In the genomic region with DNA sequence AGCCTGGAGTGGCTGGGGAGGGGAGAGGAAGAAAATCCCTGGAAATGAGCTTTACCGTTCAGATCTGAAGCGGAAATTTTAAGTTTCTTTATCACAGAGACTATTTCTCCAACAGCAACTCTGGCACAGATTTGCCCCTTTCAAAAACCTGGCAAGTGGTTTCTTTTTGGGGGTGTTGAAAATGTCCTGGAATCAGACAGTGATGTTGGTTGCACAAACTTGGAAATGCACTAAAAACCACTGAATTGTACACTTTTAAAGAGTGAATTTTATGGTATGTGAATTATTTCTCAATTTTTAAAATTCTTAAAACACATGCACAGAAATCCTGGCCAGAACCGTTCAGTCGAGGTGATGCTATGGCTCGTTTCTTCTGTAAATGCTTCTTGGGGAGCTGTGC, we compare ENCODE assay signal across 23 cellular contexts.
DNase-seq lines count a peak whose midpoint lies in the region; ATAC-seq and TF ChIP-seq lines count a peak whose summit lies in the region.
"Had no signal": no experiment of that assay in that cellular context is flagged by ENCODE, and none has a peak within 500 bp of the region (broad histone marks: within the 10 kb centered on the region; RNA-seq: fewer than 3 reads in every experiment).

No MANE protein-coding gene starts in this region.

- H3K9ac ChIP-seq in HCT116 (ENCODE audit: low read length) (no peak overlapping the region), mesenchymal stem cell (ENCODE audit: low read length) (no peak overlapping the region)

- H2AK5ac ChIP-seq in mesenchymal stem cell (ENCODE audit: low read length, severe bottlenecking), result no peak overlapping the region

- no peaks in the 10 kb centered on the region for H3K27me3 ChIP-seq in HCT116 (ENCODE audit: insufficient read depth, low read length)
- H3K27me3 ChIP-seq in mesenchymal stem cell (ENCODE audit: control insufficient read depth in 1 of 2, insufficient read depth in 1 of 2, low read length in 2 of 2), result no peaks in the 10 kb centered on the region
- H3K27me3 ChIP-seq: MG63 had no signal

- H3K27ac Mint-ChIP-seq in activated CD8-positive, alpha-beta T cell treated with anti-CD3 and anti-CD28 coated beads for 36 hours, result peak overlapping the region; percentile 89
- H3K27ac Mint-ChIP-seq in activated CD8-positive, alpha-beta T cell treated with anti-CD3 and anti-CD28 coated beads, Interleukin-2, amount 10 ng/mL, durations not matched to agents 7 days and 5 days, result no peak overlapping the region
- H3K27ac Mint-ChIP-seq in activated naive CD8-positive, alpha-beta T cell treated with anti-CD3 and anti-CD28 coated beads, Interleukin-2, amount 10 ng/mL, durations not matched to agents 7 days and 5 days, result peak overlapping the region; percentile 16

- no peaks in the 10 kb centered on the region for H3K9me2 ChIP-seq in HCT116 (ENCODE audit: insufficient read depth)

- H3K79me1 ChIP-seq in mesenchymal stem cell (replicated peaks; ENCODE audit: low read length, poor library complexity, severe bottlenecking), result no peaks in the 10 kb centered on the region

- TF ChIP-seq POLR2A in HCT116 (IDR thresholded peaks at IDR 0.05; ENCODE audit: borderline replicate concordance, extremely low read depth, insufficient read depth, insufficient read length), result no peak

- H3K18ac ChIP-seq in mesenchymal stem cell (ENCODE audit: low read depth in 1 of 2, low read length in 2 of 2), result no peak overlapping the region

- H3K4me2 ChIP-seq in HCT116 (ENCODE audit: low read length) (no peak overlapping the region), mesenchymal stem cell (ENCODE audit: low read length, poor library complexity, severe bottlenecking) (no peak overlapping the region)
- H3K4me2 ChIP-seq: A549 had no signal

- peak overlapping the region in 1 of 2 experiments; percentile 5 for H2BK12ac ChIP-seq in mesenchymal stem cell (ENCODE audit: low read length in 2 of 2)

- H3K9me3 ChIP-seq in HCT116 (ENCODE audit: control insufficient read depth in 1 of 2, insufficient read depth in 1 of 2, low read depth in 1 of 2, low read length in 2 of 2) (no peaks in the 10 kb centered on the region), mesenchymal stem cell (ENCODE audit: control insufficient read depth, low read length) (no peaks in the 10 kb centered on the region)
- H3K9me3 ChIP-seq: A549, MG63 had no signal

- H3K27ac ChIP-seq in HCT116 (ENCODE audit: low read depth, low read length), result no peak overlapping the region
- no peak overlapping the region for H3K27ac ChIP-seq in mesenchymal stem cell (ENCODE audit: low read length, poor library complexity, severe bottlenecking)
- H3K27ac ChIP-seq: A549, SK-N-MC had no signal

- H2BK15ac ChIP-seq in mesenchymal stem cell (ENCODE audit: low read depth, poor library complexity, severe bottlenecking), result no peak overlapping the region

- no peak overlapping the region for H4K91ac ChIP-seq in mesenchymal stem cell (ENCODE audit: low read length)

- no peak overlapping the region for H2BK120ac ChIP-seq in mesenchymal stem cell (ENCODE audit: low read depth, low read length)

- no peak for TF ChIP-seq RAD21 in HCT116 (IDR thresholded peaks at IDR 0.05; ENCODE audit: low read depth)

- no peak for ATAC-seq in activated CD8-positive, alpha-beta T cell treated with anti-CD3 and anti-CD28 coated beads for 36 hours
- no peak for ATAC-seq in activated CD8-positive, alpha-beta T cell treated with anti-CD3 and anti-CD28 coated beads, Interleukin-2, amount 10 ng/mL, durations not matched to agents 7 days and 5 days
- ATAC-seq in HCT116 (no peak), HG03108 (IDR thresholded peaks at IDR 0.05; ENCODE audit: unreplicated experiment) (no peak), GM19035 (IDR thresholded peaks at IDR 0.05; ENCODE audit: unreplicated experiment) (no peak)
- no peak for ATAC-seq in activated naive CD8-positive, alpha-beta T cell treated with anti-CD3 and anti-CD28 coated beads, Interleukin-2, amount 10 ng/mL, durations not matched to agents 7 days and 5 days (ENCODE audit: low read depth)
- ATAC-seq: A549 had no signal

- H3K36me3 ChIP-seq in HCT116 (ENCODE audit: control insufficient read depth in 1 of 2, insufficient read depth in 2 of 2, low read length in 2 of 2) (no peaks in the 10 kb centered on the region), mesenchymal stem cell (ENCODE audit: control insufficient read depth in 1 of 2, insufficient read depth in 2 of 2, low read depth in 1 of 2, low read length in 2 of 2) (no peaks in the 10 kb centered on the region)
- H3K36me3 ChIP-seq: MG63 had no signal

- TF ChIP-seq CTCF in activated CD8-positive, alpha-beta T cell treated with anti-CD3 and anti-CD28 coated beads for 36 hours (IDR thresholded peaks at IDR 0.05), result no peak
- TF ChIP-seq CTCF in HCT116 (IDR thresholded peaks at IDR 0.05 in 2 of 3, conservative IDR thresholded peaks at IDR 0.05 in 1 of 3; ENCODE audit: borderline replicate concordance in 1 of 3, insufficient read depth in 1 of 3, low read depth in 2 of 3, low read length in 2 of 3), result no peak

- CTCF ChIA-PET in activated CD8-positive, alpha-beta T cell treated with anti-CD3 and anti-CD28 coated beads for 36 hours (lab: Charles Lee), result no interaction called here
- CTCF ChIA-PET in activated CD8-positive, alpha-beta T cell treated with anti-CD3 and anti-CD28 coated beads, Interleukin-2, amount 10 ng/mL, durations not matched to agents 7 days and 5 days (lab: Charles Lee), result no interaction called here
- CTCF ChIA-PET in HCT116 (lab: Charles Lee), result no interaction called here

- no peak overlapping the region for H2BK5ac ChIP-seq in mesenchymal stem cell (ENCODE audit: low read depth, low read length, poor library complexity, severe bottlenecking)

- H4K8ac ChIP-seq in mesenchymal stem cell (ENCODE audit: low read length), result peak overlapping the region; percentile 51

- peak overlapping the region; percentile 4 for H2AFZ ChIP-seq in HCT116 (ENCODE audit: low read depth, low read length, poor library complexity, severe bottlenecking)
- H2AFZ ChIP-seq in mesenchymal stem cell (ENCODE audit: low read depth, low read length), result no peak overlapping the region

- BruUV-seq in HCT116 (replicated peaks; lab: Mats Ljungman, UMichigan), result no TSS peak

- POLR2A ChIA-PET in activated CD8-positive, alpha-beta T cell treated with anti-CD3 and anti-CD28 coated beads for 36 hours (lab: Charles Lee), result interaction anchor here (1.1 kb wide), 1 partner anchor 120 kb away, joined by 4 read pairs; no protein-coding TSS in a partner anchor
- POLR2A ChIA-PET in activated CD8-positive, alpha-beta T cell treated with anti-CD3 and anti-CD28 coated beads, Interleukin-2, amount 10 ng/mL, durations not matched to agents 7 days and 5 days (lab: Charles Lee), result no interaction called here
- POLR2A ChIA-PET in HCT116 (lab: Charles Lee), result no interaction called here
- POLR2A ChIA-PET in activated naive CD8-positive, alpha-beta T cell treated with anti-CD3 and anti-CD28 coated beads, Interleukin-2, amount 10 ng/mL, durations not matched to agents 7 days and 5 days (lab: Charles Lee), result no interaction called here

- H3K23ac ChIP-seq in mesenchymal stem cell (ENCODE audit: low read length in 2 of 2), result no peak overlapping the region

- H3K4me3 Mint-ChIP-seq in activated CD8-positive, alpha-beta T cell treated with anti-CD3 and anti-CD28 coated beads for 36 hours, result no peak overlapping the region
- no peak overlapping the region for H3K4me3 Mint-ChIP-seq in activated CD8-positive, alpha-beta T cell treated with anti-CD3 and anti-CD28 coated beads, Interleukin-2, amount 10 ng/mL, durations not matched to agents 7 days and 5 days
- H3K4me3 Mint-ChIP-seq in activated naive CD8-positive, alpha-beta T cell treated with anti-CD3 and anti-CD28 coated beads, Interleukin-2, amount 10 ng/mL, durations not matched to agents 7 days and 5 days, result no peak overlapping the region

- no peak for DNase-seq in activated CD8-positive, alpha-beta T cell treated with anti-CD3 and anti-CD28 coated beads for 36 hours
- no peak for DNase-seq in activated CD8-positive, alpha-beta T cell treated with anti-CD3 and anti-CD28 coated beads, Interleukin-2, amount 10 ng/mL, durations not matched to agents 7 days and 5 days
- DNase-seq in HCT116 (ENCODE audit: low read depth, low spot score) (no peak), mesenchymal stem cell (no peak)
- DNase-seq in activated naive CD8-positive, alpha-beta T cell treated with anti-CD3 and anti-CD28 coated beads, Interleukin-2, amount 10 ng/mL, durations not matched to agents 7 days and 5 days, result no peak
- DNase-seq: C1 segment of cervical spinal cord; CD4-positive, alpha-beta memory T cell; COR-L47; DMS53; H7; KG1; MG63; NCI-H1417; NCI-H1694; NCI-H2081 treated with DMSO at 0.1 percent for 48 hours; NCI-H2171; NCI-H345; NCI-H510A treated with DMSO at 0.1 percent for 48 hours; SIG-M5 had no signal

- H3K14ac ChIP-seq in mesenchymal stem cell (ENCODE audit: low read length in 2 of 2), result no peak overlapping the region

- intact Hi-C loops in activated CD8-positive, alpha-beta T cell treated with anti-CD3 and anti-CD28 coated beads for 36 hours (cut with micrococcal nuclease), result no loop called here
- intact Hi-C loops in HCT116 (cut with micrococcal nuclease), result no loop called here

- no peaks in the 10 kb centered on the region for H3K27me3 Mint-ChIP-seq in activated CD8-positive, alpha-beta T cell treated with anti-CD3 and anti-CD28 coated beads for 36 hours
- no peaks in the 10 kb centered on the region for H3K27me3 Mint-ChIP-seq in activated CD8-positive, alpha-beta T cell treated with anti-CD3 and anti-CD28 coated beads, Interleukin-2, amount 10 ng/mL, durations not matched to agents 7 days and 5 days (ENCODE audit: low read depth)
- H3K27me3 Mint-ChIP-seq in activated naive CD8-positive, alpha-beta T cell treated with anti-CD3 and anti-CD28 coated beads, Interleukin-2, amount 10 ng/mL, durations not matched to agents 7 days and 5 days, result peaks cover 2% of the 10 kb centered on the region
- H3K27me3 Mint-ChIP-seq: CD4-positive, alpha-beta memory T cell had no signal

- H3K4me3 ChIP-seq in HCT116 (replicated peaks in 1 of 2; ENCODE audit: low read depth in 1 of 2, low read length in 2 of 2), result no peak overlapping the region
- H3K4me3 ChIP-seq in mesenchymal stem cell (ENCODE audit: insufficient read depth in 1 of 2, low read depth in 1 of 2, low read length in 2 of 2), result no peak overlapping the region
- H3K4me3 ChIP-seq: A549, MG63, SK-N-MC had no signal

- H3K4me1 ChIP-seq in HCT116 (ENCODE audit: control insufficient read depth in 1 of 2, insufficient read depth in 2 of 2, low read length in 2 of 2) (peaks cover 19 to 37% of the 10 kb centered on the region in 2 experiments), mesenchymal stem cell (ENCODE audit: control insufficient read depth, insufficient read depth, low read depth, low read length) (peaks cover 7% of the 10 kb centered on the region)

- 79% methylated on average over 3 of the region's 5 CpGs for WGBS in mesenchymal stem cell

- H3K4me1 Mint-ChIP-seq in activated CD8-positive, alpha-beta T cell treated with anti-CD3 and anti-CD28 coated beads for 36 hours (ENCODE audit: low read depth), result peaks cover 57% of the 10 kb centered on the region
- peaks cover 66% of the 10 kb centered on the region for H3K4me1 Mint-ChIP-seq in activated CD8-positive, alpha-beta T cell treated with anti-CD3 and anti-CD28 coated beads, Interleukin-2, amount 10 ng/mL, durations not matched to agents 7 days and 5 days (ENCODE audit: low read depth)
- peaks cover 59% of the 10 kb centered on the region for H3K4me1 Mint-ChIP-seq in activated naive CD8-positive, alpha-beta T cell treated with anti-CD3 and anti-CD28 coated beads, Interleukin-2, amount 10 ng/mL, durations not matched to agents 7 days and 5 days

- no peak overlapping the region for H3K4ac ChIP-seq in mesenchymal stem cell (ENCODE audit: low read depth in 1 of 2, low read length in 2 of 2)

- peaks cover 3% of the 10 kb centered on the region for H3K36me3 Mint-ChIP-seq in activated CD8-positive, alpha-beta T cell treated with anti-CD3 and anti-CD28 coated beads for 36 hours (ENCODE audit: low read depth)
- H3K36me3 Mint-ChIP-seq in activated CD8-positive, alpha-beta T cell treated with anti-CD3 and anti-CD28 coated beads, Interleukin-2, amount 10 ng/mL, durations not matched to agents 7 days and 5 days (ENCODE audit: low read depth), result peaks cover 23% of the 10 kb centered on the region
- peaks cover 39% of the 10 kb centered on the region for H3K36me3 Mint-ChIP-seq in activated naive CD8-positive, alpha-beta T cell treated with anti-CD3 and anti-CD28 coated beads, Interleukin-2, amount 10 ng/mL, durations not matched to agents 7 days and 5 days
- H3K36me3 Mint-ChIP-seq: CD4-positive, alpha-beta memory T cell had no signal

- RAD21 ChIA-PET in HCT116 (lab: Charles Lee; ENCODE audit: low non-redundant PET in 1 of 2, low total read pairs in 2 of 2, uncharacterized antibody in 2 of 2, unreplicated experiment in 2 of 2), result no interaction called here

- H3K79me2 ChIP-seq in HCT116 (ENCODE audit: insufficient read depth, low read length), result no peaks in the 10 kb centered on the region

- peaks cover 9% of the 10 kb centered on the region for H3K9me3 Mint-ChIP-seq in activated CD8-positive, alpha-beta T cell treated with anti-CD3 and anti-CD28 coated beads for 36 hours
- peaks cover 8% of the 10 kb centered on the region for H3K9me3 Mint-ChIP-seq in activated CD8-positive, alpha-beta T cell treated with anti-CD3 and anti-CD28 coated beads, Interleukin-2, amount 10 ng/mL, durations not matched to agents 7 days and 5 days (ENCODE audit: insufficient read depth)
- peaks cover 14% of the 10 kb centered on the region for H3K9me3 Mint-ChIP-seq in activated naive CD8-positive, alpha-beta T cell treated with anti-CD3 and anti-CD28 coated beads, Interleukin-2, amount 10 ng/mL, durations not matched to agents 7 days and 5 days
- H3K9me3 Mint-ChIP-seq: CD4-positive, alpha-beta memory T cell had no signal

- no peaks in the 10 kb centered on the region for H4K20me1 ChIP-seq in HCT116 (ENCODE audit: insufficient read depth)
